14 cellular contexts compared by ENCODE assay signal in genomic region chr3:49054344-49054862, GRCh38.
"Had no signal": no experiment of that assay in that cellular context is flagged by ENCODE, and none has a peak within 500 bp of the region (broad histone marks: within the 10 kb centered on the region; RNA-seq: fewer than 3 reads in every experiment).

No MANE protein-coding gene starts in this region.

- H3K27ac Mint-ChIP-seq: T-helper 1 cell treated with Interleukin-12 subunit alpha and Interleukin-12 subunit beta and Interleukin-4 antibody, amounts not matched to agents 30 μg/mL and 1 μg/mL, for 36 hours had no signal

- DNase-seq: activated CD4-positive, alpha-beta T cell treated with anti-CD3 and anti-CD28 coated beads for 1 hour; activated naive CD4-positive, alpha-beta T cell; effector CD4-positive, alpha-beta T cell; immature natural killer cell; kidney glomerular epithelial cell; left ventricle myocardium inferior; mammary epithelial cell; spleen; stimulated activated CD4-positive, alpha-beta T cell treated with anti-CD3 and anti-CD28 coated beads, Interleukin-4, amount 100 ng/mL, for 4 hours; stimulated activated naive CD4-positive, alpha-beta T cell; upper lobe of right lung had no signal

- H3K9me3 Mint-ChIP-seq: immature natural killer cell; T-helper 1 cell treated with Interleukin-12 subunit alpha and Interleukin-12 subunit beta and Interleukin-4 antibody, amounts not matched to agents 30 μg/mL and 1 μg/mL, for 36 hours had no signal

- H3K9me3 ChIP-seq: left ventricle myocardium inferior, spleen, upper lobe of right lung had no signal

- ATAC-seq: esophagus mucosa, upper lobe of right lung had no signal

- H3K4me1 ChIP-seq: left ventricle myocardium inferior, upper lobe of right lung had no signal

- H3K27ac ChIP-seq: left ventricle myocardium inferior, spleen, upper lobe of right lung, VCaP had no signal

- H3K4me3 Mint-ChIP-seq: immature natural killer cell; T-helper 1 cell treated with Interleukin-12 subunit alpha and Interleukin-12 subunit beta and Interleukin-4 antibody, amounts not matched to agents 30 μg/mL and 1 μg/mL, for 36 hours had no signal

- H3K4me3 ChIP-seq: left ventricle myocardium inferior, spleen, upper lobe of right lung had no signal
